10 cellular contexts compared by ENCODE assay signal in genomic region chr1:156652992-156653355, GRCh38. TPM values are rescaled to one million over a fixed set of nuclear protein-coding genes. Genes with fewer than 3 reads are reported as not detected.
"Had no signal": no experiment of that assay in that cellular context is flagged by ENCODE, and none has a peak within 500 bp of the region (broad histone marks: within the 10 kb centered on the region; RNA-seq: fewer than 3 reads in every experiment).

No MANE protein-coding gene starts in this region.

- H3K4me3 Mint-ChIP-seq: HFFc6, IgD-negative memory B cell had no signal

- H3K9me3 Mint-ChIP-seq: HFFc6 had no signal

- DNase-seq: GM23248, GOT3, HFFc6, KBM-7 had no signal

- H3K4me3 ChIP-seq: GM23248, HAP-1 had no signal

- FAIRE-seq: HTR-8/SVneo had no signal

- H3K9me3 ChIP-seq: HAP-1 had no signal

- H3K27ac ChIP-seq: GM23248 had no signal

- H2AFZ ChIP-seq: GM23248 had no signal

- H3K9ac ChIP-seq: GM23248 had no signal

- H3K4me1 ChIP-seq: HAP-1 had no signal

- H3K27ac Mint-ChIP-seq: HFFc6 had no signal

- H3K36me3 ChIP-seq: HAP-1 had no signal

- ATAC-seq: HCT116 had no signal

RNA-seq across cellular contexts. Expression of gene BCAN, which starts 11.1 kb away (rescaled TPM):
- total RNA-seq: GM23248, HFFc6, HT-29 had no signal
- polyA plus RNA-seq: GM23248, IgD-negative memory B cell had no signal

RNA-seq across cellular contexts. Expression of gene NES, which starts 24.2 kb away (rescaled TPM):
- polyA plus RNA-seq: IgD-negative memory B cell had no signal

RNA-seq across cellular contexts. Expression of gene HAPLN2, which starts 33.8 kb away (rescaled TPM):
- total RNA-seq: GM23248, H4, HFFc6 had no signal
- polyA plus RNA-seq: GM23248, IgD-negative memory B cell had no signal
